In genomic region chr17:2400474-2400866, GRCh38 we compare ENCODE assay signal across 8 cellular contexts. TPM values are rescaled to one million over a fixed set of nuclear protein-coding genes. Genes with fewer than 3 reads are reported as not detected.
DNase-seq lines count a peak whose midpoint lies in the region; ATAC-seq and TF ChIP-seq lines count a peak whose summit lies in the region.

No MANE protein-coding gene starts in this region.

- no peak for TF ChIP-seq EP300 in ovary (IDR thresholded peaks at IDR 0.05)

- H2AFZ ChIP-seq in PC-3 (ENCODE audit: low read length), result no peak overlapping the region

- H3K27ac ChIP-seq in PC-3 (ENCODE audit: low read length) (peak overlapping the region; percentile 95), foreskin keratinocyte (peak overlapping the region; percentile 96), ovary (peak overlapping the region; percentile 84 to 99)

- no peaks in the 10 kb centered on the region for H3K9me3 ChIP-seq in PC-3 (ENCODE audit: low read length)
- no peaks in the 10 kb centered on the region for H3K9me3 ChIP-seq in ovary

- WGBS in ovary, 3 donors, result 0% methylated on average over 30 to 43 of the region's 43 CpGs

- H3K27me3 ChIP-seq in PC-3 (ENCODE audit: low read length), result no peaks in the 10 kb centered on the region
- H3K27me3 ChIP-seq in foreskin keratinocyte, result no peaks in the 10 kb centered on the region
- H3K27me3 ChIP-seq in ovary, result no peaks in the 10 kb centered on the region

- no TSS peak for BruUV-seq in PC-3 (replicated peaks; lab: Mats Ljungman, UMichigan)

- DNase-seq in NCI-H2227 (lab: John Stamatoyannopoulos, UW; ENCODE audit: unreplicated experiment) (peak; percentile 55), NCI-H2227 treated with DMSO at 0.1 percent for 48 hours (lab: John Stamatoyannopoulos, UW) (no peak), PC-3 (peak; percentile 27), foreskin keratinocyte (peak in 1 of 2 donors; percentile 58), ovary (peak; percentile 58 to 76 (median 69))
- peak; percentile 42 for DNase-seq in activated T-helper 9 cell treated with anti-CD3 and anti-CD28 coated beads, Interleukin-2, amount 50 U/mL, for 16 hours (ENCODE audit: low read depth)

- CTCF ChIA-PET in PC-3 (lab: Charles Lee), result no interaction called here

- intact Hi-C loops in PC-3 (cut with micrococcal nuclease), result loop anchor here (2.0 kb wide), 1 partner anchor 42 kb away; no protein-coding TSS in a partner anchor
- intact Hi-C loops in ovary (cut with DNase I), result no loop called here

- H3K9ac ChIP-seq in PC-3 (ENCODE audit: low read length), result peak overlapping the region; percentile 100

- TF ChIP-seq CTCF in PC-3 (conservative IDR thresholded peaks at IDR 0.05; ENCODE audit: low read depth, low read length) (no peak), foreskin keratinocyte (conservative IDR thresholded peaks at IDR 0.05) (no peak), ovary (IDR thresholded peaks at IDR 0.05) (no peak)

- H3K36me3 ChIP-seq in PC-3 (ENCODE audit: low read depth, low read length), result no peaks in the 10 kb centered on the region
- no peaks in the 10 kb centered on the region for H3K36me3 ChIP-seq in ovary

- H3K4me3 ChIP-seq in PC-3 (ENCODE audit: low read length) (peak overlapping the region; percentile 98), ovary (peak overlapping the region; percentile 99)

- peaks cover 6% of the 10 kb centered on the region for H3F3A ChIP-seq in PC-3 (ENCODE audit: low read length, unreplicated experiment)

- H3K4me1 ChIP-seq in PC-3 (ENCODE audit: insufficient read depth, low read length), result peaks cover 56% of the 10 kb centered on the region
- H3K4me1 ChIP-seq in foreskin keratinocyte, result peaks cover 13% of the 10 kb centered on the region
- peaks cover 31% of the 10 kb centered on the region for H3K4me1 ChIP-seq in ovary (ENCODE audit: insufficient read depth)

- H4K20me1 ChIP-seq in PC-3 (ENCODE audit: low read length), result peaks cover 16% of the 10 kb centered on the region; the same call in 1 of the 2 replicates

- ATAC-seq in PC-3, result no peak
- no peak for ATAC-seq in foreskin keratinocyte
- no peak for ATAC-seq in HG03342 (IDR thresholded peaks at IDR 0.05; ENCODE audit: unreplicated experiment)
- ATAC-seq in HG03439 (IDR thresholded peaks at IDR 0.05; ENCODE audit: unreplicated experiment), result no peak

- peak overlapping the region; percentile 100 for H3K4me2 ChIP-seq in PC-3 (ENCODE audit: low read length)

- peaks cover 44% of the 10 kb centered on the region for H3K79me2 ChIP-seq in PC-3 (ENCODE audit: low read length)

- POLR2A ChIA-PET in PC-3 (lab: Charles Lee; ENCODE audit: unreplicated experiment), result interaction anchor here (0.6 kb wide), 1 partner anchor 571 kb away, joined by 3 read pairs; no protein-coding TSS in a partner anchor

- H3K9me2 ChIP-seq in PC-3 (replicated peaks; ENCODE audit: low read length), result no peaks in the 10 kb centered on the region

- no peak for TF ChIP-seq POLR2A in ovary (IDR thresholded peaks at IDR 0.05)

RNA-seq across cellular contexts. Expression of gene MNT, which starts 0.4 kb away (rescaled TPM):
- total RNA-seq in PC-3 (2014; rRNA removed) (19.1 and 26.0 TPM in 2 replicates), foreskin keratinocyte (5.3 and 5.9 TPM in 2 replicates), ovary (10 to 100 TPM in 6 of 7 donors, 1 to 10 TPM in 1; 5.4 to 37.0 (median 27.3) TPM)
- polyA plus RNA-seq in foreskin keratinocyte (4.5 and 4.7 TPM in 2 replicates), ovary (10 to 100 TPM in 1 of 2 donors, 1 to 10 TPM in 1; 5.0 to 15.4 TPM)
